In genomic region chr5:33938881-33939280, GRCh38 we compare ENCODE assay signal across 23 cellular contexts. TPM values are rescaled to one million over a fixed set of nuclear protein-coding genes. Genes with fewer than 3 reads are reported as not detected.
DNase-seq lines count a peak whose midpoint lies in the region; TF ChIP-seq lines count a peak whose summit lies in the region.
"Had no signal": no experiment of that assay in that cellular context is flagged by ENCODE, and none has a peak within 500 bp of the region (broad histone marks: within the 10 kb centered on the region; RNA-seq: fewer than 3 reads in every experiment).

No MANE protein-coding gene starts in this region.

- H3K4me3 ChIP-seq in ACC112 (ENCODE audit: low read depth, low read length) (peak overlapping the region; percentile 12; the same call in 1 of the 2 replicates), right atrium auricular region (no peak overlapping the region)
- H3K4me3 ChIP-seq: A549, BLaER1, GM12878 had no signal

- intact Hi-C loops in posterior vena cava (cut with DNase I), result no loop called here

- H2AFZ ChIP-seq in ACC112 (ENCODE audit: low read length, unreplicated experiment), result no peak overlapping the region

- H3K27me3 ChIP-seq in ACC112 (ENCODE audit: insufficient read depth, low read length) (peaks cover 78% of the 10 kb centered on the region), right atrium auricular region (peaks cover 10 to 18% of the 10 kb centered on the region in 2 donors)

- DNase-seq in NCI-H345 (lab: John Stamatoyannopoulos, UW) (peak; percentile 65), NCI-H345 treated with DMSO at 0.1 percent for 48 hours (lab: John Stamatoyannopoulos, UW; ENCODE audit: unreplicated experiment) (no peak), left kidney (ENCODE audit: low read depth, low spot score) (peak; percentile 3), posterior vena cava (ENCODE audit: low spot score) (peak; percentile 75), right atrium auricular region (ENCODE audit: low spot score) (no peak), EL (no peak)
- DNase-seq in activated CD4-positive, alpha-beta T cell treated with anti-CD3 and anti-CD28 coated beads for 1 hour, result no peak
- DNase-seq: ACHN; BE2C; C1 segment of cervical spinal cord; CD4-positive, alpha-beta memory T cell; CD4-positive, CD25-positive, alpha-beta regulatory T cell; CD8-positive, alpha-beta memory T cell; COR-L47; DMS79 treated with DMSO at 0.1 percent for 48 hours; GDM1 had no signal

- H3K4me1 ChIP-seq in ACC112 (ENCODE audit: control insufficient read depth, insufficient read depth, low read length, unreplicated experiment) (peaks cover 11% of the 10 kb centered on the region), right atrium auricular region (peaks cover 0 to 15% of the 10 kb centered on the region in 2 donors)
- H3K4me1 ChIP-seq: BE2C, BLaER1 had no signal

- TF ChIP-seq CTCF in right atrium auricular region (IDR thresholded peaks at IDR 0.05), result no peak

- H3K27ac ChIP-seq in ACC112 (ENCODE audit: low read depth, low read length) (no peak overlapping the region), right atrium auricular region (no peak overlapping the region)
- H3K27ac ChIP-seq: 22Rv1, A549, BLaER1 had no signal

- H3K9me3 ChIP-seq in right atrium auricular region, result no peaks in the 10 kb centered on the region
- H3K9me3 ChIP-seq: A549, BE2C had no signal

- no peaks in the 10 kb centered on the region for H3K36me3 ChIP-seq in ACC112 (ENCODE audit: insufficient read depth, low read length)
- H3K36me3 ChIP-seq in right atrium auricular region, result no peaks in the 10 kb centered on the region
- H3K36me3 ChIP-seq: BE2C, BLaER1 had no signal

- H3K79me2 ChIP-seq in ACC112 (ENCODE audit: control insufficient read depth, insufficient read depth, low read length, unreplicated experiment), result no peaks in the 10 kb centered on the region

RNA-seq across cellular contexts. Expression of gene RXFP3, which starts 2.7 kb away (rescaled TPM):
- not detected for total RNA-seq in posterior vena cava
- total RNA-seq in right atrium auricular region, result not detected
- total RNA-seq: A172; CD4-positive, alpha-beta memory T cell; CD4-positive, CD25-positive, alpha-beta regulatory T cell; CD8-positive, alpha-beta memory T cell; G401; GM12878 had no signal

RNA-seq across cellular contexts. Expression of gene SLC45A2, which starts 45.6 kb away (rescaled TPM):
- not detected for total RNA-seq in posterior vena cava
- total RNA-seq in right atrium auricular region, result under 1 TPM in 1 of 2 donors, not detected in 1; 0.82 TPM
- total RNA-seq: A172; CD4-positive, alpha-beta memory T cell; CD4-positive, CD25-positive, alpha-beta regulatory T cell; CD8-positive, alpha-beta memory T cell had no signal

RNA-seq across cellular contexts. Expression of gene ADAMTS12, which starts 47.1 kb away (rescaled TPM):
- 1 to 10 TPM; 5.9 to 7.1 TPM for total RNA-seq in posterior vena cava
- 1 to 10 TPM in 1 of 2 donors, under 1 TPM in 1; 0.43 to 1.7 TPM for total RNA-seq in right atrium auricular region
- total RNA-seq: CD4-positive, CD25-positive, alpha-beta regulatory T cell; CD8-positive, alpha-beta memory T cell; G401 had no signal

Comparison
In these comparisons a context has a peak if more than half of its experiments do, and no peak if none do; other contexts are left out.
1. DNase-seq: peak in NCI-H345 (single experiment), left kidney (single experiment) and posterior vena cava (single experiment); none in NCI-H345 treated with DMSO at 0.1 percent for 48 hours (single experiment), right atrium auricular region (single experiment), activated CD4-positive, alpha-beta T cell treated with anti-CD3 and anti-CD28 coated beads for 1 hour (single experiment) and EL (single experiment).